ENCODE assay signal across 2 cellular contexts in genomic region chr11:103413266-103413888, GRCh38.
TF ChIP-seq lines count a peak whose summit lies in the region.

No MANE protein-coding gene starts in this region.

TF ChIP-seq in SK-N-SH treated with all-trans-retinoic acid at 6 μM for 48 hours, 23 proteins besides CTCF, POLR2A, EP300 and RAD21 (continued from another document):
- TF ChIP-seq POU6F1 (CRISPR knock-in tag; IDR thresholded peaks at IDR 0.05; ENCODE audit: borderline replicate concordance, low read depth): no peak
TF ChIP-seq in SK-N-SH treated with all-trans-retinoic acid at 6 μM for 48 hours: peak in this region for 0.

TF ChIP-seq in SK-N-SH, 30 proteins besides CTCF, POLR2A, EP300 and RAD21 (continued from another document):
- TF ChIP-seq USF1 (IDR thresholded peaks at IDR 0.05; ENCODE audit: borderline replicate concordance, low read depth) (no peak), GATA2 (CRISPR knock-in tag; IDR thresholded peaks at IDR 0.05) (no peak), ZBTB33 (IDR thresholded peaks at IDR 0.05; ENCODE audit: borderline replicate concordance, low read depth) (no peak), NFIC (IDR thresholded peaks at IDR 0.05; ENCODE audit: borderline replicate concordance) (no peak), ELF1 (IDR thresholded peaks at IDR 0.05) (no peak), RXRA (IDR thresholded peaks at IDR 0.05; ENCODE audit: borderline replicate concordance, low read depth) (no peak), FOSL2 (IDR thresholded peaks at IDR 0.05; ENCODE audit: borderline replicate concordance, low read depth) (no peak)
